33 cellular contexts compared by ENCODE assay signal in genomic region chr4:16670726-16671125, GRCh38.
"Had no signal": no experiment of that assay in that cellular context is flagged by ENCODE, and none has a peak within 500 bp of the region (broad histone marks: within the 10 kb centered on the region; RNA-seq: fewer than 3 reads in every experiment).

No MANE protein-coding gene starts in this region.

- H3K36me3 ChIP-seq: ascending aorta, brain microvascular endothelial cell, breast epithelium had no signal

- H3K4me1 ChIP-seq: breast epithelium had no signal

- H3K36me3 Mint-ChIP-seq: activated CD8-positive, alpha-beta memory T cell treated with anti-CD3 and anti-CD28 coated beads, Interleukin-2, amount 10 ng/mL, durations not matched to agents 7 days and 5 days; activated naive CD4-positive, alpha-beta T cell treated with anti-CD3 and anti-CD28 coated beads, Interleukin-2, amount 10 ng/mL, durations not matched to agents 7 days and 5 days; activated naive CD4-positive, alpha-beta T cell treated with anti-CD3 and anti-CD28 coated beads, Interleukin-2, amount 50 U/mL, for 24 hours; activated naive CD8-positive, alpha-beta T cell; activated naive CD8-positive, alpha-beta T cell treated with anti-CD3 and anti-CD28 coated beads, Interleukin-2, amount 10 ng/mL, durations not matched to agents 7 days and 5 days; T-cell had no signal

- H3K9me3 ChIP-seq: ascending aorta, breast epithelium had no signal

- ATAC-seq: activated CD4-positive, alpha-beta T cell treated with anti-CD3 and anti-CD28 coated beads for 36 hours; activated CD4-positive, CD25-positive, alpha-beta regulatory T cell treated with anti-CD3 and anti-CD28 coated beads, Interleukin-2, amount 50 U/mL, for 24 hours; activated CD8-positive, alpha-beta memory T cell treated with anti-CD3 and anti-CD28 coated beads, Interleukin-2, amount 10 ng/mL, durations not matched to agents 7 days and 5 days; activated CD8-positive, alpha-beta T cell treated with anti-CD3 and anti-CD28 coated beads, Interleukin-2, amount 10 ng/mL, durations not matched to agents 7 days and 5 days; activated naive CD8-positive, alpha-beta T cell treated with anti-CD3 and anti-CD28 coated beads, Interleukin-2, amount 50 U/mL, for 24 hours; T-cell; T-helper 17 cell had no signal

- H3K9me3 Mint-ChIP-seq: activated B cell treated with CpG ODN at 0.5 μM for 24 hours; activated CD4-positive, alpha-beta memory T cell treated with anti-CD3 and anti-CD28 coated beads, Interleukin-2, amount 10 ng/mL, durations not matched to agents 7 days and 5 days; activated CD4-positive, alpha-beta T cell treated with anti-CD3 and anti-CD28 coated beads, Interleukin-2, amount 10 ng/mL, durations not matched to agents 7 days and 5 days; activated naive CD4-positive, alpha-beta T cell treated with anti-CD3 and anti-CD28 coated beads, Interleukin-2, amount 10 ng/mL, durations not matched to agents 7 days and 5 days; activated naive CD4-positive, alpha-beta T cell treated with anti-CD3 and anti-CD28 coated beads, Interleukin-2, amount 50 U/mL, for 24 hours; activated naive CD8-positive, alpha-beta T cell treated with anti-CD3 and anti-CD28 coated beads, Interleukin-2, amount 10 ng/mL, durations not matched to agents 7 days and 5 days; activated naive CD8-positive, alpha-beta T cell treated with anti-CD3 and anti-CD28 coated beads, Interleukin-2, amount 50 U/mL, for 24 hours; activated T-cell treated with anti-CD3 and anti-CD28 coated beads, Interleukin-2, amount 50 U/mL, for 24 hours; activated T-helper 2 cell treated with anti-CD3 and anti-CD28 coated beads, Interferon-gamma antibody, Interleukin-2, Interleukin-4, amounts not matched to agents 10 μg/mL and 5 μg/mL and 100 μg/mL, durations not matched to agents 14 hours and 24 hours and 36 hours; T-cell; T-helper 2 cell treated with Interferon-gamma antibody and Interleukin-4, amounts not matched to agents 5 μg/mL and 100 μg/mL, for 36 hours had no signal

- H3K27me3 Mint-ChIP-seq: activated B cell treated with CpG ODN at 0.5 μM for 24 hours; activated CD4-positive, alpha-beta memory T cell treated with anti-CD3 and anti-CD28 coated beads, Interleukin-2, amount 10 ng/mL, durations not matched to agents 7 days and 5 days; activated CD4-positive, alpha-beta T cell treated with anti-CD3 and anti-CD28 coated beads for 36 hours; activated CD4-positive, alpha-beta T cell treated with anti-CD3 and anti-CD28 coated beads, Interleukin-2, amount 10 ng/mL, durations not matched to agents 7 days and 5 days; activated CD8-positive, alpha-beta memory T cell treated with anti-CD3 and anti-CD28 coated beads, Interleukin-2, amount 10 ng/mL, durations not matched to agents 7 days and 5 days; activated naive CD4-positive, alpha-beta T cell treated with anti-CD3 and anti-CD28 coated beads, Interleukin-2, amount 10 ng/mL, durations not matched to agents 7 days and 5 days; activated naive CD4-positive, alpha-beta T cell treated with anti-CD3 and anti-CD28 coated beads, Interleukin-2, amount 50 U/mL, for 24 hours; activated naive CD8-positive, alpha-beta T cell treated with anti-CD3 and anti-CD28 coated beads, Interleukin-2, amount 10 ng/mL, durations not matched to agents 7 days and 5 days; activated naive CD8-positive, alpha-beta T cell treated with anti-CD3 and anti-CD28 coated beads, Interleukin-2, amount 50 U/mL, for 24 hours; activated T-cell treated with anti-CD3 and anti-CD28 coated beads, Interleukin-2, amount 50 U/mL, for 24 hours; T-cell had no signal

- H3K4me3 ChIP-seq: ascending aorta, breast epithelium had no signal

- DNase-seq: activated B cell treated with CpG ODN at 0.5 μM for 24 hours; activated CD4-positive, alpha-beta memory T cell treated with anti-CD3 and anti-CD28 coated beads, Interleukin-2, amount 10 ng/mL, durations not matched to agents 7 days and 5 days; activated CD4-positive, alpha-beta T cell treated with anti-CD3 and anti-CD28 coated beads for 1 hour; activated CD4-positive, alpha-beta T cell treated with anti-CD3 and anti-CD28 coated beads for 36 hours; activated CD4-positive, alpha-beta T cell treated with anti-CD3 and anti-CD28 coated beads for 48 hours; activated CD4-positive, alpha-beta T cell treated with anti-CD3 and anti-CD28 coated beads, Interleukin-2, amount 10 ng/mL, durations not matched to agents 7 days and 5 days; activated CD4-positive, alpha-beta T cell treated with anti-CD3 and anti-CD28 coated beads, Interleukin-2, amount 50 U/mL, for 48 hours; activated CD8-positive, alpha-beta memory T cell treated with anti-CD3 and anti-CD28 coated beads for 24 hours; activated CD8-positive, alpha-beta memory T cell treated with anti-CD3 and anti-CD28 coated beads, Interleukin-2, amount 10 ng/mL, durations not matched to agents 7 days and 5 days; activated CD8-positive, alpha-beta memory T cell treated with anti-CD3 and anti-CD28 coated beads, Interleukin-2, amount 50 U/mL, for 48 hours; activated CD8-positive, alpha-beta T cell treated with anti-CD3 and anti-CD28 coated beads, Interleukin-2, amount 10 ng/mL, durations not matched to agents 7 days and 5 days; activated effector memory CD4-positive, alpha-beta T cell treated with Interleukin-2 at 50 U/mL for 16 hours; activated gamma-delta T cell; activated naive CD4-positive, alpha-beta T cell treated with anti-CD3 and anti-CD28 coated beads, Interleukin-2, amount 10 ng/mL, durations not matched to agents 7 days and 5 days; activated naive CD4-positive, alpha-beta T cell treated with Interleukin-2 at 50 U/mL for 16 hours; activated naive CD8-positive, alpha-beta T cell treated with anti-CD3 and anti-CD28 coated beads, Interleukin-2, amount 10 ng/mL, durations not matched to agents 7 days and 5 days; activated naive CD8-positive, alpha-beta T cell treated with anti-CD3 and anti-CD28 coated beads, Interleukin-2, amount 50 U/mL, for 24 hours; activated T-cell treated with anti-CD3 and anti-CD28 coated beads, Interleukin-2, amount 50 U/mL, for 24 hours; activated T-cell treated with anti-CD3 and anti-CD28 coated beads, Interleukin-2, amount 50 U/mL, for 48 hours; amygdala; anterior cingulate cortex; brain microvascular endothelial cell; central memory CD4-positive, alpha-beta T cell; T-cell; T-helper 17 cell; T-helper 9 cell had no signal

- H3K27ac Mint-ChIP-seq: activated B cell treated with CpG ODN at 0.5 μM for 24 hours; activated CD4-positive, alpha-beta memory T cell treated with anti-CD3 and anti-CD28 coated beads, Interleukin-2, amount 10 ng/mL, durations not matched to agents 7 days and 5 days; activated CD4-positive, alpha-beta T cell treated with anti-CD3 and anti-CD28 coated beads for 36 hours; activated CD4-positive, alpha-beta T cell treated with anti-CD3 and anti-CD28 coated beads, Interleukin-2, amount 10 ng/mL, durations not matched to agents 7 days and 5 days; activated CD8-positive, alpha-beta memory T cell treated with anti-CD3 and anti-CD28 coated beads, Interleukin-2, amount 10 ng/mL, durations not matched to agents 7 days and 5 days; activated CD8-positive, alpha-beta T cell treated with anti-CD3 and anti-CD28 coated beads, Interleukin-2, amount 10 ng/mL, durations not matched to agents 7 days and 5 days; activated naive CD4-positive, alpha-beta T cell treated with anti-CD3 and anti-CD28 coated beads, Interleukin-2, amount 10 ng/mL, durations not matched to agents 7 days and 5 days; activated naive CD4-positive, alpha-beta T cell treated with anti-CD3 and anti-CD28 coated beads, Interleukin-2, amount 50 U/mL, for 24 hours; activated naive CD8-positive, alpha-beta T cell; activated naive CD8-positive, alpha-beta T cell treated with anti-CD3 and anti-CD28 coated beads, Interleukin-2, amount 10 ng/mL, durations not matched to agents 7 days and 5 days; activated naive CD8-positive, alpha-beta T cell treated with anti-CD3 and anti-CD28 coated beads, Interleukin-2, amount 50 U/mL, for 24 hours; activated T-cell treated with anti-CD3 and anti-CD28 coated beads, Interleukin-2, amount 50 U/mL, for 24 hours; activated T-helper 2 cell treated with anti-CD3 and anti-CD28 coated beads, Interferon-gamma antibody, Interleukin-2, Interleukin-4, amounts not matched to agents 10 μg/mL and 5 μg/mL and 100 μg/mL, durations not matched to agents 14 hours and 24 hours and 36 hours; T-cell; T-helper 17 cell; T-helper 2 cell treated with Interferon-gamma antibody and Interleukin-4, amounts not matched to agents 5 μg/mL and 100 μg/mL, for 36 hours had no signal

- H3K4me3 Mint-ChIP-seq: activated B cell treated with CpG ODN at 0.5 μM for 24 hours; activated CD4-positive, alpha-beta memory T cell treated with anti-CD3 and anti-CD28 coated beads, Interleukin-2, amount 10 ng/mL, durations not matched to agents 7 days and 5 days; activated CD4-positive, alpha-beta T cell treated with anti-CD3 and anti-CD28 coated beads for 36 hours; activated CD4-positive, alpha-beta T cell treated with anti-CD3 and anti-CD28 coated beads, Interleukin-2, amount 10 ng/mL, durations not matched to agents 7 days and 5 days; activated CD8-positive, alpha-beta memory T cell treated with anti-CD3 and anti-CD28 coated beads, Interleukin-2, amount 10 ng/mL, durations not matched to agents 7 days and 5 days; activated CD8-positive, alpha-beta T cell treated with anti-CD3 and anti-CD28 coated beads, Interleukin-2, amount 10 ng/mL, durations not matched to agents 7 days and 5 days; activated naive CD4-positive, alpha-beta T cell treated with anti-CD3 and anti-CD28 coated beads, Interleukin-2, amount 10 ng/mL, durations not matched to agents 7 days and 5 days; activated naive CD4-positive, alpha-beta T cell treated with anti-CD3 and anti-CD28 coated beads, Interleukin-2, amount 50 U/mL, for 24 hours; activated naive CD8-positive, alpha-beta T cell; activated naive CD8-positive, alpha-beta T cell treated with anti-CD3 and anti-CD28 coated beads, Interleukin-2, amount 10 ng/mL, durations not matched to agents 7 days and 5 days; activated naive CD8-positive, alpha-beta T cell treated with anti-CD3 and anti-CD28 coated beads, Interleukin-2, amount 50 U/mL, for 24 hours; activated T-cell treated with anti-CD3 and anti-CD28 coated beads, Interleukin-2, amount 50 U/mL, for 24 hours; T-cell; T-helper 17 cell; T-helper 2 cell treated with Interferon-gamma antibody and Interleukin-4, amounts not matched to agents 5 μg/mL and 100 μg/mL, for 36 hours had no signal

- H3K27me3 ChIP-seq: ascending aorta, brain microvascular endothelial cell, breast epithelium had no signal

- H3K4me1 Mint-ChIP-seq: activated B cell treated with CpG ODN at 0.5 μM for 24 hours; activated CD4-positive, alpha-beta memory T cell treated with anti-CD3 and anti-CD28 coated beads, Interleukin-2, amount 10 ng/mL, durations not matched to agents 7 days and 5 days; activated CD4-positive, alpha-beta T cell treated with anti-CD3 and anti-CD28 coated beads for 36 hours; activated CD4-positive, alpha-beta T cell treated with anti-CD3 and anti-CD28 coated beads, Interleukin-2, amount 10 ng/mL, durations not matched to agents 7 days and 5 days; activated CD8-positive, alpha-beta memory T cell treated with anti-CD3 and anti-CD28 coated beads, Interleukin-2, amount 10 ng/mL, durations not matched to agents 7 days and 5 days; activated naive CD4-positive, alpha-beta T cell treated with anti-CD3 and anti-CD28 coated beads, Interleukin-2, amount 10 ng/mL, durations not matched to agents 7 days and 5 days; activated naive CD4-positive, alpha-beta T cell treated with anti-CD3 and anti-CD28 coated beads, Interleukin-2, amount 50 U/mL, for 24 hours; activated naive CD8-positive, alpha-beta T cell treated with anti-CD3 and anti-CD28 coated beads, Interleukin-2, amount 10 ng/mL, durations not matched to agents 7 days and 5 days; activated naive CD8-positive, alpha-beta T cell treated with anti-CD3 and anti-CD28 coated beads, Interleukin-2, amount 50 U/mL, for 24 hours; T-cell; T-helper 17 cell had no signal
